8 cellular contexts compared by ENCODE assay signal in the genomic region with DNA sequence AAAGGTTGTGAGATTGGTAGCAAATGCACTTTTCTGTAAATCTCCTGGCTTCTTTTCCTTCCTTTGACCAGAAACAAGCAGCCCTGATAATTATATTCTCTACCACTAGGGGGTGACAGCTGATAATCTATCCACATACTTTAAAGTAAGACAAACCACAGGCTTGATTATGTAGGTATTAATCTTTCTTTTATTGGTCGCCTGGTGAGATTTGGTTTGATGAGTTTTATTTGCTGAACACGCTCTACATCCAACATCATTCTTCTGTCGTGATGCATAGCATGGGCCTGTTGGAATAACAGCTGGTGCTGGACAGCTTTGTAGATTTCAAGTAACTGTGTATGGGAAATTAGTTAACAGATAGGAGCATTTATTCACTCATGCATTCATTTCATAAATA.
DNase-seq lines count a peak whose midpoint lies in the region; ATAC-seq and TF ChIP-seq lines count a peak whose summit lies in the region.

No MANE protein-coding gene starts in this region.

- no peaks in the 10 kb centered on the region for H3K4me1 ChIP-seq in thyroid gland

- H3K4me1 Mint-ChIP-seq in MCF 10A (ENCODE audit: insufficient read depth, unreplicated experiment) = peaks cover 22% of the 10 kb centered on the region

- H3K9me3 ChIP-seq in thyroid gland = no peaks in the 10 kb centered on the region

- intact Hi-C loops in MCF 10A (cut with micrococcal nuclease) (loop anchor here (1.0 to 10.0 kb wide), 6 partner anchors 55 to 1197 kb away; partner anchors contain the start of gene EGR2), thyroid gland (cut with DNase I) (no loop called here)

- no peak overlapping the region for H3K4me3 Mint-ChIP-seq in MCF 10A (ENCODE audit: unreplicated experiment)

- DNase-seq in activated CD8-positive, alpha-beta memory T cell treated with anti-CD3 and anti-CD28 coated beads, Interleukin-2, amount 50 U/mL, for 1 hour (ENCODE audit: extremely low read depth) = peak; percentile 3
- no peak for DNase-seq in activated CD8-positive, alpha-beta memory T cell treated with anti-CD3 and anti-CD28 coated beads, Interleukin-2, amount 50 U/mL, for 4 hours
- DNase-seq in NCI-H748 (lab: John Stamatoyannopoulos, UW; ENCODE audit: unreplicated experiment) (peak; percentile 52), MCF 10A (ENCODE audit: unreplicated experiment) (peak; percentile 64), kidney glomerular epithelial cell (lab: John Stamatoyannopoulos, UW) (peak; percentile 69), thyroid gland (no peak), OCI-M2 (lab: John Stamatoyannopoulos, UW; ENCODE audit: unreplicated experiment) (no peak)

- H3K4me3 ChIP-seq in thyroid gland (replicated peaks in 1 of 3) = no peak overlapping the region

- TF ChIP-seq CTCF in MCF 10A (IDR thresholded peaks at IDR 0.05; ENCODE audit: unreplicated experiment) (peak; percentile 69), thyroid gland (IDR thresholded peaks at IDR 0.05) (peak; percentile 51 to 71 (median 68))

- CTCF ChIA-PET in MCF 10A (lab: Yijun Ruan, JAX) = interaction anchor here (0.5 to 3.9 kb wide), 48 partner anchors 8 to 1931 kb away, joined by 3 to 33 read pairs (median 4); no protein-coding TSS in a partner anchor

- H3K27ac ChIP-seq in thyroid gland = no peak overlapping the region

- no peaks in the 10 kb centered on the region for H3K36me3 ChIP-seq in thyroid gland

- H3K36me3 Mint-ChIP-seq in MCF 10A (ENCODE audit: insufficient read depth, unreplicated experiment) = no peaks in the 10 kb centered on the region

- no peak overlapping the region for H3K27ac Mint-ChIP-seq in MCF 10A (ENCODE audit: low read depth, unreplicated experiment)

- H3K27me3 Mint-ChIP-seq in MCF 10A (ENCODE audit: insufficient read depth, unreplicated experiment) = no peaks in the 10 kb centered on the region

- ATAC-seq in HG02610 (IDR thresholded peaks at IDR 0.05; ENCODE audit: unreplicated experiment) = peak; percentile 32

- WGBS in thyroid gland, 2 donors = 14 to 18% methylated on average over 3 of the region's 3 CpGs

- TF ChIP-seq POLR2A in thyroid gland (IDR thresholded peaks at IDR 0.05) = no peak

- no TSS peak for BruUV-seq in MCF 10A (replicated peaks; lab: Mats Ljungman, UMichigan)

- no peaks in the 10 kb centered on the region for H3K27me3 ChIP-seq in thyroid gland

- POLR2A ChIA-PET in MCF 10A (lab: Yijun Ruan, JAX) = interaction anchor here (0.9 kb wide), 1 partner anchor 723 kb away, joined by 3 read pairs; no protein-coding TSS in a partner anchor

- no peaks in the 10 kb centered on the region for H3K9me3 Mint-ChIP-seq in MCF 10A (ENCODE audit: unreplicated experiment)

Comparison
In these comparisons a context has a peak if more than half of its experiments do, and no peak if none do; other contexts are left out.
1. DNase-seq: peak in activated CD8-positive, alpha-beta memory T cell treated with anti-CD3 and anti-CD28 coated beads, Interleukin-2, amount 50 U/mL, for 1 hour (single experiment), NCI-H748 (single experiment), MCF 10A (single experiment) and kidney glomerular epithelial cell (single experiment); none in activated CD8-positive, alpha-beta memory T cell treated with anti-CD3 and anti-CD28 coated beads, Interleukin-2, amount 50 U/mL, for 4 hours (single experiment), thyroid gland (0 of 2) and OCI-M2 (single experiment).